6 cellular contexts compared by ENCODE assay signal in the genomic region with DNA sequence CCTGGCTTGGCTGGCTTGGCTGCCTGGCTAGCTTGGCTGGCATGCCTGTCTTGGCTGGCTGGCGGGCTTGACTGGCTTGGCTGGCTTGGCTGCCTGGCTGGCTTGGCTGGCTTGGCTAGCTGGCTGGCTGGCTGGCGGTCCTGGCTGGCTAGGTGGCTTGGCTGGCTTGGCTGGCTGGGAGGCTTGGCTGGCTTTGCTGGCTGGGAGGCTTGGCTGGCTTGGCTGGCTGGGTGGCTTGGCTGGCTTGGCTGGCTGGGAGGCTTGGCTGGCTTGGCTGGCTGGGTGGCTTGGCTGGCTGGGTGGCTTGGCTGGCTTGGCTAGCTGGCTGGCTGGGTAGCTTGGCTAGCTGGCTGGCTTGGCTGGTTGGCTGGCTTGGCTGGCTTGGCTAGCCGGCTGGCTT.
DNase-seq lines count a peak whose midpoint lies in the region; ATAC-seq and TF ChIP-seq lines count a peak whose summit lies in the region.
"Not testable (repeated sequence)": the region's sequence is repeated elsewhere in the genome, so short reads cannot be mapped to it uniquely, and the experiment has no call there.

No MANE protein-coding gene starts in this region.

- not testable (repeated sequence) for H3K4me1 ChIP-seq in lower lobe of right lung, spleen

- H3K9me3 ChIP-seq in lower lobe of right lung, spleen: not testable (repeated sequence)

- H3K36me3 ChIP-seq in lower lobe of right lung, spleen: not testable (repeated sequence)

- peak; percentile 26 for DNase-seq in CD14-positive monocyte (ENCODE audit: low spot score)
- DNase-seq in cardiac septum (ENCODE audit: low spot score), result peak; percentile 20
- DNase-seq in lower lobe of right lung, result peak; percentile 13
- peak; percentile 70 for DNase-seq in osteocyte (ENCODE audit: extremely low spot score, unreplicated experiment)
- peak; percentile 13 for DNase-seq in sciatic nerve (ENCODE audit: low spot score)
- peak; percentile 17 for DNase-seq in spleen

- not testable (repeated sequence) for H3K4me3 ChIP-seq in lower lobe of right lung, spleen

- H3K27ac Mint-ChIP-seq in CD14-positive monocyte; osteocyte (ENCODE audit: unreplicated experiment): not testable (repeated sequence)

- TF ChIP-seq POLR2A in spleen (IDR thresholded peaks at IDR 0.05), result not testable (repeated sequence)

- not testable (repeated sequence) for H3K4me3 Mint-ChIP-seq in CD14-positive monocyte; osteocyte (ENCODE audit: unreplicated experiment)

- not testable (repeated sequence) for H3K27me3 ChIP-seq in lower lobe of right lung (ENCODE audit: low read depth); spleen (replicated peaks in 1 of 7)

- not testable (repeated sequence) for H3K36me3 Mint-ChIP-seq in CD14-positive monocyte; osteocyte (ENCODE audit: unreplicated experiment)

- peaks cover 0 to 24% (median 11%) of the 10 kb centered on the region in 7 donors for H3K9me3 Mint-ChIP-seq in CD14-positive monocyte
- not testable (repeated sequence) for H3K9me3 Mint-ChIP-seq in osteocyte (ENCODE audit: unreplicated experiment)

- H3K4me1 Mint-ChIP-seq in CD14-positive monocyte; osteocyte (ENCODE audit: unreplicated experiment): not testable (repeated sequence)

- intact Hi-C loops in CD14-positive monocyte (cut with micrococcal nuclease); cardiac septum (cut with DNase I); lower lobe of right lung (cut with DNase I); sciatic nerve (cut with DNase I); spleen (cut with DNase I; ENCODE audit: low total_unique reads): not testable (repeated sequence)

- ATAC-seq in lower lobe of right lung, sciatic nerve: not testable (repeated sequence)

- TF ChIP-seq CTCF in CD14-positive monocyte (IDR thresholded peaks at IDR 0.05); lower lobe of right lung (IDR thresholded peaks at IDR 0.05); osteocyte (IDR thresholded peaks at IDR 0.05); spleen (IDR thresholded peaks at IDR 0.05 in 8 of 11, conservative IDR thresholded peaks at IDR 0.05 in 3 of 11): not testable (repeated sequence)

- H3K27ac ChIP-seq in lower lobe of right lung, spleen: not testable (repeated sequence)

- WGBS in spleen, 5 donors, result 88 to 98% (median 94%) methylated on average over 2 of the region's 3 CpGs

- not testable (repeated sequence) for H3K27me3 Mint-ChIP-seq in CD14-positive monocyte (ENCODE audit: low read depth in 3 of 3); osteocyte (ENCODE audit: unreplicated experiment)

Comparison
In these comparisons a context has a peak if more than half of its experiments do, and no peak if none do; other contexts are left out.
1. DNase-seq: peak in every context shown above with its lines; median percentile 70 in osteocyte; 26 in CD14-positive monocyte; 20 in cardiac septum; 17 in spleen; 13 in lower lobe of right lung; 13 in sciatic nerve.